ENCODE assay signal across 8 cellular contexts in the genomic region with DNA sequence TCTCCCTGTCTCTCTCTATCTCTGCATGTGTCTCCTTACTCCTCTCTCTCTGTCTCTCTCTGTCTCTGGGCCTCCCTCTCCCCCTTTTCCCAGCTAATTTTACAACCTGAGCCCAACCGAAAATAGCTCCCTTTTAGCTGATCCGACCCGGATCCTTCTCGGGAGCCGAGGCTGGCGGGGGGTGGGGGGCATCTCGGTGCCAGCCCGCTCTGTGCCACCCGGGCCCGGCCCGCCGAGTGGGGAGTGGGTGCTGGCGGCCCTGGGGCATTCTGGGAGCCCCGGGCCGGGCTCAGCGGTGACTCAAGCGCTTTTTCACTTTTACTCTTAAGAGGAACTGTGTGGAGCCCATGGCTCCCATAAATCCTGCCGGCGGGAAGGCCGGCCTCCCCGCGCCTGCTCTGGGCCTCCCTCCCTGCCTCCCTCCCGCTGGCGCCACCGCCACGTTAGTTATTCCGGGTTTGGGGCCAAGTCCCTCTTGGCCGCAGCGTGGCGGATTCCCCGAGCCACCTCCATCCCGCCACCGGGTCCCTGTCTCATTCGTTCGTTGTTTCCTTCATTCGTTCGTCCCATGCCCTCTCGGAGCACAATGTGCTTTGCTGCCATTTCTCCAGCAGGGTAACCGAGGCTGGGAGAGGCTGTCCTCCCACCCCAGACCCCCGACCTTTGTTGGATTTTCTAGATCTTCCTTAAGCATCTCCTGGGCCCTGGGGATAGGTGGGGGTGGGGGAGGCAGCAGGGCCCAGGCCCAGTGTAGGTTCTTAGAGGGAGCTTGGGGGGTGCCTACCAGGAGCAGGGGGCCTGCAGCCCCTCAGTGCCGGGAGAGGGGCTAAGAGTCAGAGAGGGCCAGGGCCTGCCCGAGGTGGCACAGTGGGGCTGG. TPM values are rescaled to one million over a fixed set of nuclear protein-coding genes. Genes with fewer than 3 reads are reported as not detected.
DNase-seq lines count a peak whose midpoint lies in the region; ATAC-seq, FAIRE-seq and TF ChIP-seq lines count a peak whose summit lies in the region.

No MANE protein-coding gene starts in this region.

- H2AFZ ChIP-seq in H1 (ENCODE audit: low read length) = no peak overlapping the region

- H2BK20ac ChIP-seq in H1 (ENCODE audit: low read length) = no peak overlapping the region

- H3K56ac ChIP-seq in H1 (replicated peaks; ENCODE audit: insufficient read length, low read depth, low read length) = no peak overlapping the region

- POLR2A ChIA-PET in H1 (lab: Charles Lee; ENCODE audit: partially characterized antibody) = interaction anchor here (0.6 to 1.3 kb wide), 3 partner anchors 8 to 50 kb away, joined by 3 to 9 read pairs (median 3); no protein-coding TSS in a partner anchor

- H2BK120ac ChIP-seq in H1 (replicated peaks; ENCODE audit: low read depth, low read length) = no peak overlapping the region

- H4K91ac ChIP-seq in H1 (replicated peaks; ENCODE audit: insufficient read length, low read length) = no peak overlapping the region

- H3K4ac ChIP-seq in H1 (replicated peaks; ENCODE audit: insufficient read length, low read depth, low read length) = no peak overlapping the region

- peaks cover 3 to 17% of the 10 kb centered on the region in 2 experiments for H4K20me1 ChIP-seq in H1 (replicated peaks in 1 of 2; ENCODE audit: control insufficient read depth in 1 of 2, insufficient read depth in 2 of 2, low read length in 2 of 2)

- TF ChIP-seq POLR2A in H1 (IDR thresholded peaks at IDR 0.05; ENCODE audit: control extremely low read depth in 1 of 2, low read depth in 2 of 2, low read length in 2 of 2) (no peak), vagina (IDR thresholded peaks at IDR 0.05) (no peak)

- no peak for ATAC-seq in mucosa of descending colon

- peaks cover 8 to 26% (median 12%) of the 10 kb centered on the region in 4 experiments; a peak in 6 of 7 replicates for H3K4me1 ChIP-seq in H1 (replicated peaks in 1 of 4; ENCODE audit: control insufficient read depth in 3 of 4, insufficient read depth in 4 of 4, low read length in 3 of 4)
- H3K4me1 ChIP-seq in mucosa of descending colon (ENCODE audit: low read depth) = peaks cover 5% of the 10 kb centered on the region
- H3K4me1 ChIP-seq in vagina = peaks cover 94% of the 10 kb centered on the region
- peaks cover 17% of the 10 kb centered on the region for H3K4me1 ChIP-seq in effector memory CD4-positive, alpha-beta T cell (ENCODE audit: control insufficient read depth, insufficient read depth, low read length, poor library complexity, severe bottlenecking)

- 0 out of 2 replicates have a peak overlapping the region, but pooled peaks have one; percentile 75 for H2BK12ac ChIP-seq in H1 (ENCODE audit: low read depth, low read length)

- TF ChIP-seq CTCF in H1 (IDR thresholded peaks at IDR 0.05; ENCODE audit: control extremely low read depth in 1 of 3, insufficient read depth in 1 of 3, low read depth in 1 of 3, low read length in 3 of 3) (peak in 2 of 3 experiments; percentile 14; a peak in 2 of 4 replicates), mucosa of descending colon (IDR thresholded peaks at IDR 0.05) (no peak), vagina (IDR thresholded peaks at IDR 0.05) (peak in 1 of 3 experiments; percentile 10)

- peak; percentile 70 for DNase-seq in Daoy (ENCODE audit: low read depth)
- peak; percentile 50 for DNase-seq in NCI-H1694 treated with DMSO at 0.1 percent for 48 hours (lab: John Stamatoyannopoulos, UW)
- DNase-seq in H1 (ENCODE audit: low read depth in 1 of 2, low spot score in 2 of 2) = no peak
- peak; percentile 30 to 61 (median 60) for DNase-seq in mucosa of descending colon
- DNase-seq in vagina (ENCODE audit: extremely low spot score in 2 of 2) = no peak
- DNase-seq in activated CD8-positive, alpha-beta memory T cell treated with anti-CD3 and anti-CD28 coated beads, Interleukin-2, amount 50 U/mL, for 4 hours = no peak
- no peak for DNase-seq in effector memory CD4-positive, alpha-beta T cell
- DNase-seq in dedifferentiated amniotic fluid mesenchymal stem cell (ENCODE audit: extremely low spot score) = no peak

- H3K4me3 ChIP-seq in H1 (ENCODE audit: extremely low read depth in 1 of 4, insufficient read depth in 2 of 4, low read depth in 3 of 4, low read length in 4 of 4) = peak overlapping the region; percentile 6 to 57 (median 24); a peak in 5 of 8 replicates
- H3K4me3 ChIP-seq in mucosa of descending colon = no peak overlapping the region
- H3K4me3 ChIP-seq in vagina = peak overlapping the region; percentile 66 to 97
- no peak overlapping the region for H3K4me3 ChIP-seq in effector memory CD4-positive, alpha-beta T cell (ENCODE audit: insufficient read depth, low read depth, low read length, poor library complexity, severe bottlenecking)

- H4K5ac ChIP-seq in H1 (ENCODE audit: insufficient read length, low read depth, low read length) = no peak overlapping the region

- peaks cover 8% of the 10 kb centered on the region; the same call in 1 of the 2 replicates for H3K23me2 ChIP-seq in H1 (ENCODE audit: low read depth, low read length)

- H3K27me3 ChIP-seq in H1 (replicated peaks in 1 of 4; ENCODE audit: control insufficient read depth in 3 of 4, extremely low read depth in 1 of 4, insufficient read depth in 3 of 4, low read length in 3 of 4) = peaks cover 69 to 94% (median 90%) of the 10 kb centered on the region in 4 experiments
- H3K27me3 ChIP-seq in vagina = no peaks in the 10 kb centered on the region
- H3K27me3 ChIP-seq in effector memory CD4-positive, alpha-beta T cell (replicated peaks; ENCODE audit: control insufficient read depth, insufficient read depth, low read length, poor library complexity, severe bottlenecking) = no peaks in the 10 kb centered on the region

- peak overlapping the region; percentile 57 to 64 for H3K4me2 ChIP-seq in H1 (ENCODE audit: insufficient read depth in 1 of 2, low read depth in 2 of 2, low read length in 2 of 2)

- no peak overlapping the region for H3K9ac ChIP-seq in H1 (replicated peaks in 1 of 4; ENCODE audit: extremely low read depth in 1 of 4, low read depth in 3 of 4, low read length in 3 of 4)

- H3K27ac ChIP-seq in H1 (ENCODE audit: low read depth, low read length) = no peak overlapping the region
- H3K27ac ChIP-seq in vagina = peak overlapping the region; percentile 100
- no peak overlapping the region for H3K27ac ChIP-seq in effector memory CD4-positive, alpha-beta T cell (ENCODE audit: insufficient read depth, low read length, poor library complexity, severe bottlenecking)

- no peaks in the 10 kb centered on the region for H3K79me1 ChIP-seq in H1 (ENCODE audit: low read depth, low read length)

- H2BK15ac ChIP-seq in H1 (ENCODE audit: low read length) = no peak overlapping the region; the same call in 1 of the 2 replicates

- no peak overlapping the region for H3K14ac ChIP-seq in H1 (ENCODE audit: insufficient read length)

- intact Hi-C loops in mucosa of descending colon (cut with DNase I, micrococcal nuclease) (loop anchor here in 1 of 2 donors (10.0 kb wide), 1 partner anchor 55 kb away; no protein-coding TSS in a partner anchor), vagina (cut with DNase I) (loop anchor here (5.0 kb wide), 1 partner anchor 33 kb away; no protein-coding TSS in a partner anchor)

- H3K36me3 ChIP-seq in H1 (ENCODE audit: control insufficient read depth in 2 of 4, insufficient read depth in 4 of 4, low read length in 3 of 4) = no peaks in the 10 kb centered on the region
- H3K36me3 ChIP-seq in mucosa of descending colon (ENCODE audit: low read depth) = no peaks in the 10 kb centered on the region
- no peaks in the 10 kb centered on the region for H3K36me3 ChIP-seq in vagina
- H3K36me3 ChIP-seq in effector memory CD4-positive, alpha-beta T cell (ENCODE audit: control insufficient read depth, insufficient read depth, low read length) = no peaks in the 10 kb centered on the region

- no peak overlapping the region for H2AK5ac ChIP-seq in H1 (ENCODE audit: low read depth, low read length)

- no peaks in the 10 kb centered on the region for H3K79me2 ChIP-seq in H1 (ENCODE audit: control insufficient read depth in 1 of 2, insufficient read depth in 2 of 2, low read length in 2 of 2)

- FAIRE-seq in H1 (lab: Jason Lieb, UNC) = no peak

- CTCF ChIA-PET in H1 (lab: Charles Lee; ENCODE audit: partially characterized antibody) = interaction anchor here (0.6 to 2.1 kb wide), 4 partner anchors 16 to 115 kb away, joined by 3 to 8 read pairs (median 4); no protein-coding TSS in a partner anchor

- H2BK5ac ChIP-seq in H1 (ENCODE audit: low read depth, low read length) = no peak overlapping the region

- TF ChIP-seq RAD21 in H1 (IDR thresholded peaks at IDR 0.05 in 1 of 2, conservative IDR thresholded peaks at IDR 0.05 in 1 of 2; ENCODE audit: low read depth in 2 of 2, low read length in 2 of 2) = no peak

- 2% methylated on average over 33 of the region's 42 CpGs; no CpG with 5 or more reads in 1 of the 2 experiments for WGBS in H1 (ENCODE audit: extremely low coverage in 1 of 2, insufficient coverage in 1 of 2, insufficient read length in 1 of 2, insufficient replicate concordance in 2 of 2, low coverage in 1 of 2, low lambda C conversion rate in 2 of 2, missing lambda C conversion rate in 1 of 2), 2 experiments

- H4K8ac ChIP-seq in H1 (ENCODE audit: extremely low read depth, insufficient read depth, low read length) = no peak overlapping the region

- no peak for TF ChIP-seq EP300 in H1 (IDR thresholded peaks at IDR 0.05; ENCODE audit: borderline replicate concordance in 1 of 2, low read depth in 2 of 2, low read length in 2 of 2)

- no peak overlapping the region for H3K23ac ChIP-seq in H1 (ENCODE audit: insufficient read length)

- H3K9me3 ChIP-seq in H1 (ENCODE audit: insufficient read depth in 2 of 2, low read depth in 1 of 2, low read length in 1 of 2) = no peaks in the 10 kb centered on the region; a peak in 1 of 4 replicates
- no peaks in the 10 kb centered on the region for H3K9me3 ChIP-seq in mucosa of descending colon
- H3K9me3 ChIP-seq in vagina = no peaks in the 10 kb centered on the region
- no peaks in the 10 kb centered on the region for H3K9me3 ChIP-seq in effector memory CD4-positive, alpha-beta T cell (ENCODE audit: control insufficient read depth, low read length)

- no peak overlapping the region; the same call in 1 of the 2 replicates for H3K18ac ChIP-seq in H1 (ENCODE audit: extremely low read depth, low read length)

TF ChIP-seq in H1, 55 proteins besides CTCF, POLR2A, EP300 and RAD21 (continues in another document):
- no peak for TF ChIP-seq CEBPB (IDR thresholded peaks at IDR 0.05; ENCODE audit: low read depth, low read length)

RNA-seq across cellular contexts. Expression of gene NFIC, which starts 3.2 kb away (rescaled TPM):
- total RNA-seq in Daoy (2014; rRNA removed; shearing (Covaris generic)) = 16.0 and 20.2 TPM in 2 replicates
- total RNA-seq in H1 (2021; fragmentation: NEBNext Ultra II Directional; extraction: Animal tissue kit (Norgen Biotek cat#: 25700)) = 2.6 and 3.2 TPM in 2 replicates
- 0.56 and 0.82 TPM in 2 replicates for polyA plus RNA-seq in H1 (2011; rRNA removed)
- polyA plus RNA-seq in H1 (2011; cell fraction: cytosol; rRNA removed) = 0.35 TPM
- polyA plus RNA-seq in H1 (2011; cell fraction: nucleus; rRNA removed) = 0.88 TPM
- polyA plus RNA-seq in H1 (2012, experiment 1 of 2) = 2.1 to 4.3 TPM (median 3.5 TPM) in 4 replicates
- polyA plus RNA-seq in H1 (2012, experiment 2 of 2) = 2.9 TPM
- 6.0 TPM for polyA plus RNA-seq in H1 (2013, experiment 1 of 2)
- 5.3 TPM for polyA plus RNA-seq in H1 (2013, experiment 2 of 2)
- polyA minus RNA-seq in H1 (2011; rRNA and poly(A)+ RNA removed) = 0.34 and 0.41 TPM in 2 replicates
- 1.2 TPM for polyA minus RNA-seq in H1 (2011; cell fraction: cytosol; rRNA and poly(A)+ RNA removed)
- 1.6 TPM for polyA minus RNA-seq in H1 (2011; cell fraction: nucleus; rRNA and poly(A)+ RNA removed)
- total RNA-seq in mucosa of descending colon = 100 to 1,000 TPM in 1 of 3 donors, 10 to 100 TPM in 2; 38.4 to 210 (median 79.3) TPM
- 142 TPM for total RNA-seq in vagina

Comparison
In these comparisons a context has a peak if more than half of its experiments do, and no peak if none do; other contexts are left out.
1. DNase-seq: peak in Daoy (single experiment), NCI-H1694 treated with DMSO at 0.1 percent for 48 hours (single experiment) and mucosa of descending colon (3 of 3); none in H1 (0 of 2), vagina (0 of 2), activated CD8-positive, alpha-beta memory T cell treated with anti-CD3 and anti-CD28 coated beads, Interleukin-2, amount 50 U/mL, for 4 hours (single experiment), effector memory CD4-positive, alpha-beta T cell (0 of 3) and dedifferentiated amniotic fluid mesenchymal stem cell (single experiment).
2. H3K4me3 ChIP-seq: peak in H1 (4 of 4) and vagina (2 of 2); none in mucosa of descending colon (single experiment) and effector memory CD4-positive, alpha-beta T cell (single experiment).